12 cellular contexts compared by ENCODE assay signal in genomic region chr11:8389034-8389996, GRCh38.
DNase-seq lines count a peak whose midpoint lies in the region; ATAC-seq, FAIRE-seq and TF ChIP-seq lines count a peak whose summit lies in the region.
"Had no signal": no experiment of that assay in that cellular context is flagged by ENCODE, and none has a peak within 500 bp of the region (broad histone marks: within the 10 kb centered on the region; RNA-seq: fewer than 3 reads in every experiment).

No MANE protein-coding gene starts in this region.

- DNase-seq in activated CD4-positive, alpha-beta T cell treated with anti-CD3 and anti-CD28 coated beads, Interleukin-2, amount 10 ng/mL, durations not matched to agents 24 days and 14 days = peak; percentile 35
- no peak for DNase-seq in activated CD4-positive, alpha-beta T cell treated with anti-CD3 and anti-CD28 coated beads, Interleukin-2, amount 50 U/mL, for 1 hour
- DNase-seq in dorsolateral prefrontal cortex = peak in 3 of 10 donors; percentile 43 to 55 (median 52)
- DNase-seq in medulla oblongata (ENCODE audit: extremely low spot score) = peak; percentile 71
- DNase-seq in thyroid gland = peak; percentile 76 to 77
- DNase-seq in D721Med (ENCODE audit: insufficient read length, low spot score) = no peak
- no peak for DNase-seq in left lobe of liver (ENCODE audit: low spot score)
- DNase-seq: 8988T; activated naive CD8-positive, alpha-beta T cell treated with anti-CD3 and anti-CD28 coated beads, Interleukin-2, amount 10 ng/mL, durations not matched to agents 7 days and 5 days; stimulated activated naive B cell treated with anti-CD40 and anti-IgM and Interleukin-4, amounts not matched to agents 10 μg/mL and 1 μg/mL and 100 μg/mL, for 72 hours; T-helper 1 cell had no signal

- 22 to 29% methylated on average over 10 to 11 of the region's 11 CpGs for WGBS in thyroid gland, 2 donors

- no peaks in the 10 kb centered on the region for H3K36me3 ChIP-seq in thyroid gland

- no peaks in the 10 kb centered on the region for H3K36me3 Mint-ChIP-seq in activated CD4-positive, alpha-beta T cell treated with anti-CD3 and anti-CD28 coated beads, Interleukin-2, amount 10 ng/mL, durations not matched to agents 24 days and 14 days (ENCODE audit: low read depth)
- H3K36me3 Mint-ChIP-seq: activated naive CD8-positive, alpha-beta T cell treated with anti-CD3 and anti-CD28 coated beads, Interleukin-2, amount 10 ng/mL, durations not matched to agents 7 days and 5 days had no signal

- no peaks in the 10 kb centered on the region for H3K9me3 ChIP-seq in thyroid gland

- FAIRE-seq in D721Med (lab: Jason Lieb, UNC) = no peak

- H3K27ac ChIP-seq in dorsolateral prefrontal cortex (peak overlapping the region in 54 of 59 donors; percentile 9 to 84 (median 72)), thyroid gland (peak overlapping the region; percentile 84 to 91 (median 87))

- TF ChIP-seq CTCF in dorsolateral prefrontal cortex (IDR thresholded peaks at IDR 0.05 in 54 of 56, conservative IDR thresholded peaks at IDR 0.05 in 2 of 56; ENCODE audit: low read depth in 1 of 56, partially characterized antibody in 56 of 56) = peak in 2 of 56 donors; percentile 13 to 16
- TF ChIP-seq CTCF in thyroid gland (IDR thresholded peaks at IDR 0.05) = no peak
- TF ChIP-seq CTCF in D721Med (IDR thresholded peaks at IDR 0.05; ENCODE audit: insufficient read depth, missing control alignments) = no peak

- ATAC-seq in GM18858 (IDR thresholded peaks at IDR 0.05; ENCODE audit: unreplicated experiment) (no peak), left lobe of liver (no peak)
- ATAC-seq: stimulated activated naive B cell treated with anti-CD40 and anti-IgM and Interleukin-4, amounts not matched to agents 10 μg/mL and 1 μg/mL and 100 μg/mL, for 72 hours had no signal

- intact Hi-C loops in activated CD4-positive, alpha-beta T cell treated with anti-CD3 and anti-CD28 coated beads, Interleukin-2, amount 10 ng/mL, durations not matched to agents 24 days and 14 days (cut with micrococcal nuclease) = no loop called here
- intact Hi-C loops in dorsolateral prefrontal cortex (cut with DNase I) = no loop called here
- intact Hi-C loops in thyroid gland (cut with DNase I) = no loop called here

- no peaks in the 10 kb centered on the region for H3K27me3 Mint-ChIP-seq in activated CD4-positive, alpha-beta T cell treated with anti-CD3 and anti-CD28 coated beads, Interleukin-2, amount 10 ng/mL, durations not matched to agents 24 days and 14 days
- H3K27me3 Mint-ChIP-seq: activated naive CD8-positive, alpha-beta T cell treated with anti-CD3 and anti-CD28 coated beads, Interleukin-2, amount 10 ng/mL, durations not matched to agents 7 days and 5 days; stimulated activated naive B cell treated with anti-CD40 and anti-IgM and Interleukin-4, amounts not matched to agents 10 μg/mL and 1 μg/mL and 100 μg/mL, for 72 hours had no signal

- peaks cover 52 to 59% of the 10 kb centered on the region in 2 donors for H3K4me1 ChIP-seq in thyroid gland

- no peaks in the 10 kb centered on the region for H3K27me3 ChIP-seq in dorsolateral prefrontal cortex
- H3K27me3 ChIP-seq in thyroid gland = no peaks in the 10 kb centered on the region

- no peaks in the 10 kb centered on the region for H3K4me1 Mint-ChIP-seq in activated CD4-positive, alpha-beta T cell treated with anti-CD3 and anti-CD28 coated beads, Interleukin-2, amount 10 ng/mL, durations not matched to agents 24 days and 14 days

- H3K4me3 Mint-ChIP-seq in activated CD4-positive, alpha-beta T cell treated with anti-CD3 and anti-CD28 coated beads, Interleukin-2, amount 10 ng/mL, durations not matched to agents 24 days and 14 days = no peak overlapping the region
- H3K4me3 Mint-ChIP-seq: activated naive CD8-positive, alpha-beta T cell treated with anti-CD3 and anti-CD28 coated beads, Interleukin-2, amount 10 ng/mL, durations not matched to agents 7 days and 5 days; stimulated activated naive B cell treated with anti-CD40 and anti-IgM and Interleukin-4, amounts not matched to agents 10 μg/mL and 1 μg/mL and 100 μg/mL, for 72 hours had no signal

- H3K9me3 Mint-ChIP-seq in activated CD4-positive, alpha-beta T cell treated with anti-CD3 and anti-CD28 coated beads, Interleukin-2, amount 10 ng/mL, durations not matched to agents 24 days and 14 days = no peaks in the 10 kb centered on the region
- H3K9me3 Mint-ChIP-seq: activated naive CD8-positive, alpha-beta T cell treated with anti-CD3 and anti-CD28 coated beads, Interleukin-2, amount 10 ng/mL, durations not matched to agents 7 days and 5 days had no signal

- H3K4me3 ChIP-seq in dorsolateral prefrontal cortex (peak overlapping the region in 48 of 59 donors; percentile 0 to 50 (median 24)), thyroid gland (replicated peaks in 1 of 3) (no peak overlapping the region)

- peak in 1 of 2 donors; percentile 40 for TF ChIP-seq POLR2A in thyroid gland (IDR thresholded peaks at IDR 0.05)

- H3K27ac Mint-ChIP-seq in activated CD4-positive, alpha-beta T cell treated with anti-CD3 and anti-CD28 coated beads, Interleukin-2, amount 10 ng/mL, durations not matched to agents 24 days and 14 days = no peak overlapping the region
- H3K27ac Mint-ChIP-seq: activated naive CD8-positive, alpha-beta T cell treated with anti-CD3 and anti-CD28 coated beads, Interleukin-2, amount 10 ng/mL, durations not matched to agents 7 days and 5 days; stimulated activated naive B cell treated with anti-CD40 and anti-IgM and Interleukin-4, amounts not matched to agents 10 μg/mL and 1 μg/mL and 100 μg/mL, for 72 hours had no signal

Comparison
In these comparisons a context has a peak if more than half of its experiments do, and no peak if none do; other contexts are left out.
1. DNase-seq: peak in activated CD4-positive, alpha-beta T cell treated with anti-CD3 and anti-CD28 coated beads, Interleukin-2, amount 10 ng/mL, durations not matched to agents 24 days and 14 days (single experiment), medulla oblongata (single experiment) and thyroid gland (2 of 2); none in activated CD4-positive, alpha-beta T cell treated with anti-CD3 and anti-CD28 coated beads, Interleukin-2, amount 50 U/mL, for 1 hour (single experiment), D721Med (single experiment) and left lobe of liver (single experiment).
2. H3K4me3 ChIP-seq: peak in dorsolateral prefrontal cortex (48 of 59); none in thyroid gland (0 of 3).